ENCODE assay signal across 24 cellular contexts in genomic region chr2:160283675-160284074, GRCh38.
DNase-seq lines count a peak whose midpoint lies in the region; ATAC-seq, FAIRE-seq and TF ChIP-seq lines count a peak whose summit lies in the region.
"Had no signal": no experiment of that assay in that cellular context is flagged by ENCODE, and none has a peak within 500 bp of the region (broad histone marks: within the 10 kb centered on the region; RNA-seq: fewer than 3 reads in every experiment).

No MANE protein-coding gene starts in this region.

- no peaks in the 10 kb centered on the region for H3K9me2 ChIP-seq in GM23248 (ENCODE audit: insufficient read depth)

- H3K4me1 Mint-ChIP-seq in activated T-helper 17 cell treated with anti-CD3 and anti-CD28 coated beads, Interleukin-2, amount 50 U/mL, for 72 hours: peaks cover 19% of the 10 kb centered on the region

- in situ Hi-C loops in HepG2 (cut with HindIII; ENCODE audit: extremely low pct_ligation_motif_present, low pct_unique_long_range_greater_than_20kb) (no loop called here), GM23248 (cut with MboI) (no loop called here)

- DNase-seq in HepG2 (ENCODE audit: low spot score) (no peak), right lobe of liver (no peak), GM23248 (no peak), mesenchymal stem cell (no peak), left ventricle myocardium superior (no peak), DMS 273 (lab: John Stamatoyannopoulos, UW; ENCODE audit: unreplicated experiment) (no peak), foreskin keratinocyte (no peak)
- DNase-seq: CD8-positive, alpha-beta memory T cell; COR-L47; DMS153; DMS79; GDM1; HCEC 1CT had no signal

- no peak overlapping the region for H2AK5ac ChIP-seq in mesenchymal stem cell (ENCODE audit: low read length, severe bottlenecking)

- no peaks in the 10 kb centered on the region for H3K27me3 ChIP-seq in HepG2 (ENCODE audit: control insufficient read depth in 1 of 2, insufficient read depth in 2 of 2, low read length in 2 of 2)
- no peaks in the 10 kb centered on the region for H3K27me3 ChIP-seq in right lobe of liver
- no peaks in the 10 kb centered on the region for H3K27me3 ChIP-seq in GM23248 (replicated peaks; ENCODE audit: insufficient read depth)
- H3K27me3 ChIP-seq in mesenchymal stem cell (ENCODE audit: control insufficient read depth in 1 of 2, insufficient read depth in 1 of 2, low read length in 2 of 2): no peaks in the 10 kb centered on the region
- H3K27me3 ChIP-seq in foreskin keratinocyte: no peaks in the 10 kb centered on the region
- H3K27me3 ChIP-seq: BLaER1 had no signal

- TF ChIP-seq POLR2A in HepG2 (IDR thresholded peaks at IDR 0.05; ENCODE audit: insufficient read depth in 1 of 2, low read depth in 2 of 2, low read length in 2 of 2): no peak
- no peak for TF ChIP-seq POLR2A in right lobe of liver (IDR thresholded peaks at IDR 0.05)

- no peaks in the 10 kb centered on the region for H3K9me3 Mint-ChIP-seq in activated T-helper 17 cell treated with anti-CD3 and anti-CD28 coated beads, Interleukin-2, amount 50 U/mL, for 72 hours
- H3K9me3 Mint-ChIP-seq: CD14-positive monocyte; CD8-positive, alpha-beta memory T cell; GM23338 had no signal

- H3K27ac ChIP-seq in HepG2 (ENCODE audit: extremely low read length, insufficient read depth, low read length) (no peak overlapping the region), right lobe of liver (no peak overlapping the region), GM23248 (0 out of 2 replicates have a peak overlapping the region, but pooled peaks have one; percentile 1), mesenchymal stem cell (ENCODE audit: low read length, poor library complexity, severe bottlenecking) (no peak overlapping the region), foreskin keratinocyte (no peak overlapping the region)
- H3K27ac ChIP-seq: 22Rv1, A549, BLaER1 had no signal

- no peak overlapping the region for H3K4me2 ChIP-seq in HepG2 (ENCODE audit: low read depth, low read length)
- no peak overlapping the region for H3K4me2 ChIP-seq in GM23248 (ENCODE audit: unreplicated experiment)
- H3K4me2 ChIP-seq in mesenchymal stem cell (ENCODE audit: low read length, poor library complexity, severe bottlenecking): no peak overlapping the region
- H3K4me2 ChIP-seq: A549, BLaER1, GM23338 had no signal

- H4K91ac ChIP-seq in mesenchymal stem cell (ENCODE audit: low read length): no peak overlapping the region

- H3K79me1 ChIP-seq in mesenchymal stem cell (replicated peaks; ENCODE audit: low read length, poor library complexity, severe bottlenecking): peaks cover 11% of the 10 kb centered on the region

- no peaks in the 10 kb centered on the region for H3K9me3 ChIP-seq in HepG2 (ENCODE audit: low read length)
- H3K9me3 ChIP-seq in right lobe of liver: no peaks in the 10 kb centered on the region
- H3K9me3 ChIP-seq in GM23248 (ENCODE audit: low read depth): no peaks in the 10 kb centered on the region
- H3K9me3 ChIP-seq in mesenchymal stem cell (ENCODE audit: control insufficient read depth, low read length): no peaks in the 10 kb centered on the region
- H3K9me3 ChIP-seq: A549, BLaER1 had no signal

- TF ChIP-seq CTCF in HepG2 (CRISPR knock-in tag; IDR thresholded peaks at IDR 0.05) (no peak), right lobe of liver (IDR thresholded peaks at IDR 0.05) (no peak), foreskin keratinocyte (conservative IDR thresholded peaks at IDR 0.05) (no peak)

- no peak overlapping the region for H3K4me3 Mint-ChIP-seq in activated T-helper 17 cell treated with anti-CD3 and anti-CD28 coated beads, Interleukin-2, amount 50 U/mL, for 72 hours
- H3K4me3 Mint-ChIP-seq: CD14-positive monocyte; CD8-positive, alpha-beta memory T cell; GM23338 had no signal

- H3K79me2 ChIP-seq in HepG2 (ENCODE audit: insufficient read depth, low read length) (no peaks in the 10 kb centered on the region), GM23248 (ENCODE audit: insufficient read depth) (peaks cover 81% of the 10 kb centered on the region)

- no peak overlapping the region for H2BK12ac ChIP-seq in mesenchymal stem cell (ENCODE audit: low read length in 2 of 2)

- H3K14ac ChIP-seq in mesenchymal stem cell (ENCODE audit: low read length in 2 of 2): no peak overlapping the region

- H3K23ac ChIP-seq in mesenchymal stem cell (ENCODE audit: low read length in 2 of 2): no peak overlapping the region

- POLR2A ChIA-PET in HepG2 (lab: Yijun Ruan, JAX): no interaction called here

- no peak overlapping the region for H2BK5ac ChIP-seq in mesenchymal stem cell (ENCODE audit: low read depth, low read length, poor library complexity, severe bottlenecking)

- H2BK15ac ChIP-seq in mesenchymal stem cell (ENCODE audit: low read depth, poor library complexity, severe bottlenecking): no peak overlapping the region

- H4K8ac ChIP-seq in mesenchymal stem cell (ENCODE audit: low read length): no peak overlapping the region

- no peak overlapping the region for H3K4ac ChIP-seq in mesenchymal stem cell (ENCODE audit: low read depth in 1 of 2, low read length in 2 of 2)

- H3K4me1 ChIP-seq in HepG2 (ENCODE audit: insufficient read depth, low read length) (peaks cover 13% of the 10 kb centered on the region), right lobe of liver (peaks cover 0 to 6% (median 0%) of the 10 kb centered on the region in 4 donors), GM23248 (ENCODE audit: insufficient read depth) (peaks cover 38% of the 10 kb centered on the region), mesenchymal stem cell (ENCODE audit: control insufficient read depth, insufficient read depth, low read depth, low read length) (peaks cover 2% of the 10 kb centered on the region), foreskin keratinocyte (peaks cover 45% of the 10 kb centered on the region)
- H3K4me1 ChIP-seq: BLaER1 had no signal

- TF ChIP-seq EP300 in HepG2 (IDR thresholded peaks at IDR 0.05; ENCODE audit: low read depth in 2 of 2, low read length in 2 of 2): no peak
- TF ChIP-seq EP300 in HepG2 (CRISPR knock-in tag; IDR thresholded peaks at IDR 0.05; ENCODE audit: borderline replicate concordance): no peak

- no peak for ATAC-seq in HepG2
- no peak for ATAC-seq in right lobe of liver
- no peak for ATAC-seq in activated T-helper 17 cell treated with anti-CD3 and anti-CD28 coated beads, Interleukin-2, amount 50 U/mL, for 72 hours (replicated peaks)
- no peak for ATAC-seq in left ventricle myocardium superior
- ATAC-seq in foreskin keratinocyte: no peak
- ATAC-seq: A549, GM23338 had no signal

- H3K4me3 ChIP-seq in HepG2 (replicated peaks in 1 of 3; ENCODE audit: insufficient read depth in 1 of 3, low read depth in 2 of 3, low read length in 3 of 3) (no peak overlapping the region), right lobe of liver (no peak overlapping the region), GM23248 (no peak overlapping the region), mesenchymal stem cell (ENCODE audit: insufficient read depth in 1 of 2, low read depth in 1 of 2, low read length in 2 of 2) (no peak overlapping the region)
- H3K4me3 ChIP-seq: A549, BLaER1, GM23338 had no signal

- H3K36me3 ChIP-seq in HepG2 (replicated peaks in 1 of 2; ENCODE audit: control insufficient read depth in 1 of 2, insufficient read depth in 2 of 2, low read length in 2 of 2) (peaks cover 2 to 34% of the 10 kb centered on the region in 2 experiments; a peak in 3 of 5 replicates), right lobe of liver (peaks cover 0 to 7% (median 2%) of the 10 kb centered on the region in 4 donors), GM23248 (ENCODE audit: low read depth) (peaks cover 63% of the 10 kb centered on the region), mesenchymal stem cell (ENCODE audit: control insufficient read depth in 1 of 2, insufficient read depth in 2 of 2, low read depth in 1 of 2, low read length in 2 of 2) (peaks cover 10 to 95% of the 10 kb centered on the region in 2 experiments)

- BruUV-seq in HepG2 (replicated peaks; lab: Mats Ljungman, UMichigan): no TSS peak

- H3K27me3 Mint-ChIP-seq in activated T-helper 17 cell treated with anti-CD3 and anti-CD28 coated beads, Interleukin-2, amount 50 U/mL, for 72 hours: no peaks in the 10 kb centered on the region
- H3K27me3 Mint-ChIP-seq: CD8-positive, alpha-beta memory T cell had no signal

- peak overlapping the region; percentile 5 for H3K27ac Mint-ChIP-seq in activated T-helper 17 cell treated with anti-CD3 and anti-CD28 coated beads, Interleukin-2, amount 50 U/mL, for 72 hours
- H3K27ac Mint-ChIP-seq: GM23338 had no signal

- H3K18ac ChIP-seq in mesenchymal stem cell (ENCODE audit: low read depth in 1 of 2, low read length in 2 of 2): no peak overlapping the region

- H4K20me1 ChIP-seq in HepG2 (ENCODE audit: insufficient read depth, low read length) (no peaks in the 10 kb centered on the region), GM23248 (ENCODE audit: insufficient read depth) (no peaks in the 10 kb centered on the region)
- H4K20me1 ChIP-seq: BLaER1 had no signal

- peaks cover 81% of the 10 kb centered on the region for H3F3A ChIP-seq in GM23248 (ENCODE audit: insufficient read depth)

- no peak overlapping the region for H3K9ac ChIP-seq in HepG2 (ENCODE audit: insufficient read depth, low read depth, low read length)
- H3K9ac ChIP-seq in GM23248: no peak overlapping the region
- peak overlapping the region; percentile 30 for H3K9ac ChIP-seq in mesenchymal stem cell (ENCODE audit: low read length)
- H3K9ac ChIP-seq: BLaER1 had no signal

- no peak for TF ChIP-seq RAD21 in HepG2 (CRISPR knock-in tag; IDR thresholded peaks at IDR 0.05)

- no peak overlapping the region for H2BK120ac ChIP-seq in mesenchymal stem cell (ENCODE audit: low read depth, low read length)

- FAIRE-seq in HepG2 (lab: Jason Lieb, UNC): no peak
- FAIRE-seq: A549, D721Med, GM12892, GM18507, H54, HTR-8/SVneo had no signal

- CTCF ChIA-PET in HepG2 (lab: Yijun Ruan, JAX; ENCODE audit: low intra/inter-chr PET ratio, low total read pairs): no interaction called here

- no peak overlapping the region for H2AFZ ChIP-seq in HepG2 (ENCODE audit: low read length)
- no peak overlapping the region for H2AFZ ChIP-seq in GM23248
- H2AFZ ChIP-seq in mesenchymal stem cell (ENCODE audit: low read depth, low read length): no peak overlapping the region
- H2AFZ ChIP-seq: GM23338 had no signal

- intact Hi-C loops in HepG2 (cut with micrococcal nuclease; ENCODE audit: unreplicated experiment) (no loop called here), right lobe of liver (cut with DNase I) (no loop called here), left ventricle myocardium superior (cut with micrococcal nuclease) (no loop called here)

- peaks cover 81% of the 10 kb centered on the region for H3K36me3 Mint-ChIP-seq in activated T-helper 17 cell treated with anti-CD3 and anti-CD28 coated beads, Interleukin-2, amount 50 U/mL, for 72 hours (ENCODE audit: low read depth)

TF ChIP-seq in HepG2, 621 proteins besides CTCF, POLR2A, EP300 and RAD21:
- TF ChIP-seq ZNF629 (CRISPR knock-in tag; conservative IDR thresholded peaks at IDR 0.05) (peak; percentile 56; the same call in 1 of the 2 replicates), NBN (conservative IDR thresholded peaks at IDR 0.05) (no peak)
TF ChIP-seq in HepG2: peak in this region for 1.
